ENCODE assay signal across 8 cellular contexts in the genomic region with DNA sequence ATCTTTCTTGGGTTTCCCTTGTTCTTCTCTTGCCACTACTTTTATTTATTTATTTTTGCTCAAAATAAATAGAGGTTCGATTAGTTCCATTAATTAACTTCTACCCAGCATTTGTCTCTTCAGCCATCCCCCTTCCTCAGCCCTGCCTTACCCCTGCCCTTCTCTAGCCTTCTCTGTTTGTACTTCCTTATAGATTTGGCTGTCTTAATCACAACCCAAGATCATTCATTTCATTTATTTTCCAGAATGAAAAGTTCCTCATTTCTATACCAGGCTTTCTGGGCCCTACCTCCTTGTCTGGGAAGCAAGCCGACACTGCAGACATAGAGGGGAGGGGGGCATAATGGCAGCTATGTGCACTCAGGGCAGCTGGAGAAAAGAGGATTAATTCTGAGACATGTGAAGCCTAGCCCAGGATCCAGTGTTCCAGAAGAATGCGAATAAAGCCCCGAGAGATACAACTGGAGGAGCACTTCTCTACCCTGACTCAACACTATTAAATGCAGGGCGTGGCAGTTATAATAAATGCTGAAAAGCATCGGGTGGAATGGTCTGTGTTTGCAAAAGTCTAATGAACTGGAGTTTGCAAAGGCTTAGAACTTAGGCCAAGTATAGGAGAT. TPM values are rescaled to one million over a fixed set of nuclear protein-coding genes. Genes with fewer than 3 reads are reported as not detected.
A peak's percentile ranks its signal among the peaks of the same experiment; 100 is the strongest.
DNase-seq lines count a peak whose midpoint lies in the region; ATAC-seq, FAIRE-seq and TF ChIP-seq lines count a peak whose summit lies in the region.

No MANE protein-coding gene starts in this region.

- H3K9me3 ChIP-seq in SJCRH30 (replicated peaks) = no peaks in the 10 kb centered on the region; the same call in 1 of the 2 replicates
- no peaks in the 10 kb centered on the region for H3K9me3 ChIP-seq in sigmoid colon

- H3K27me3 ChIP-seq in SJCRH30 = no peaks in the 10 kb centered on the region
- H3K27me3 ChIP-seq in sigmoid colon = no peaks in the 10 kb centered on the region

- peak; percentile 40 for FAIRE-seq in GM12892 (lab: Jason Lieb, UNC)

- TF ChIP-seq EP300 in sigmoid colon (IDR thresholded peaks at IDR 0.05) = no peak

- 6 to 24% methylated on average over 6 of the region's 6 CpGs for WGBS in sigmoid colon, 2 donors

- no peaks in the 10 kb centered on the region for H3K36me3 ChIP-seq in SJCRH30
- no peaks in the 10 kb centered on the region for H3K36me3 ChIP-seq in sigmoid colon

- H3K4me1 ChIP-seq in SJCRH30 (peaks cover 44% of the 10 kb centered on the region), sigmoid colon (peaks cover 0 to 30% (median 25%) of the 10 kb centered on the region in 4 donors)

- no peak for DNase-seq in GM12892 (ENCODE audit: insufficient read length)
- DNase-seq in SJCRH30 = peak; percentile 68 to 70
- DNase-seq in fibroblast of pulmonary artery (ENCODE audit: low read depth) = peak; percentile 28
- no peak for DNase-seq in sigmoid colon
- DNase-seq in GM19238 (ENCODE audit: insufficient read length, low spot score) = no peak
- no peak for DNase-seq in NCI-H2227 treated with DMSO at 0.1 percent for 48 hours (lab: John Stamatoyannopoulos, UW)
- no peak for DNase-seq in GOT3 (lab: John Stamatoyannopoulos, UW)

- intact Hi-C loops in sigmoid colon (cut with DNase I) = no loop called here

- TF ChIP-seq POLR2A in GM12892 (IDR thresholded peaks at IDR 0.05; ENCODE audit: low read depth, low read length) (no peak), sigmoid colon (IDR thresholded peaks at IDR 0.05) (no peak)

- TF ChIP-seq CTCF in fibroblast of pulmonary artery (IDR thresholded peaks at IDR 0.05; ENCODE audit: low read length, missing control alignments) (no peak), sigmoid colon (IDR thresholded peaks at IDR 0.05) (no peak)

- H3K4me3 ChIP-seq in SJCRH30 (peak overlapping the region; percentile 15), fibroblast of pulmonary artery (replicated peaks; ENCODE audit: low read depth, low read length) (no peak overlapping the region), sigmoid colon (no peak overlapping the region)

- H3K27ac ChIP-seq in SJCRH30 (peak overlapping the region; percentile 85), sigmoid colon (peak overlapping the region; percentile 69 to 81 (median 74))

- no peak for ATAC-seq in HG03571 (IDR thresholded peaks at IDR 0.05; ENCODE audit: unreplicated experiment)

RNA-seq across cellular contexts. Expression of a gene that starts 6.4 kb away (rescaled TPM):
- 331 TPM for polyA plus RNA-seq in GM12892 (2012; ENCODE audit: missing spikeins)
- total RNA-seq in SJCRH30 (2014; rRNA removed; shearing (Covaris generic)) = 55.0 and 60.9 TPM in 2 replicates
- 100 to 1,000 TPM in 3 of 4 donors, 10 to 100 TPM in 1; 64.3 to 140 (median 127) TPM for total RNA-seq in sigmoid colon
- 100 to 1,000 TPM; 179 to 327 (median 236) TPM for polyA plus RNA-seq in sigmoid colon

RNA-seq across cellular contexts. Expression of a gene that starts 53.7 kb away (rescaled TPM):
- polyA plus RNA-seq in GM12892 (2012; ENCODE audit: missing spikeins) = 34.4 TPM
- 45.0 and 57.0 TPM in 2 replicates for total RNA-seq in SJCRH30 (2014; rRNA removed; shearing (Covaris generic))
- total RNA-seq in sigmoid colon = 10 to 100 TPM; 19.7 to 36.8 (median 27.5) TPM
- polyA plus RNA-seq in sigmoid colon = 10 to 100 TPM; 16.2 to 24.7 (median 20.0) TPM

RNA-seq across cellular contexts. Expression of a gene that starts 54.1 kb away (rescaled TPM):
- polyA plus RNA-seq in GM12892 (2012; ENCODE audit: missing spikeins) = 35.2 TPM
- 27.1 and 29.0 TPM in 2 replicates for total RNA-seq in SJCRH30 (2014; rRNA removed; shearing (Covaris generic))
- 10 to 100 TPM; 49.7 to 74.5 (median 72.1) TPM for total RNA-seq in sigmoid colon
- polyA plus RNA-seq in sigmoid colon = 10 to 100 TPM; 21.4 to 52.5 (median 33.0) TPM

Comparison
In these comparisons a context has a peak if more than half of its experiments do, and no peak if none do; other contexts are left out.
1. DNase-seq: peak in SJCRH30 (2 of 2) and fibroblast of pulmonary artery (single experiment); none in GM12892 (single experiment), sigmoid colon (single experiment), GM19238 (single experiment), NCI-H2227 treated with DMSO at 0.1 percent for 48 hours (single experiment) and GOT3 (single experiment).